29 cellular contexts compared by ENCODE assay signal in genomic region chr11:9992306-9992705, GRCh38.
"Had no signal": no experiment of that assay in that cellular context is flagged by ENCODE, and none has a peak within 500 bp of the region (broad histone marks: within the 10 kb centered on the region; RNA-seq: fewer than 3 reads in every experiment).

No MANE protein-coding gene starts in this region.

- FAIRE-seq: endometrium, keratinocyte had no signal

- H3K27me3 ChIP-seq: esophagus squamous epithelium, neural progenitor cell, right lobe of liver, stomach, thyroid gland had no signal

- H3K9ac ChIP-seq: neural progenitor cell, parathyroid adenoma had no signal

- H3K27me3 Mint-ChIP-seq: effector memory CD8-positive, alpha-beta T cell; memory B cell; naive B cell; progenitor cell of endocrine pancreas; type B pancreatic cell had no signal

- H3K9me3 ChIP-seq: mucosa of descending colon, right lobe of liver, stomach, thyroid gland had no signal

- H3K4me1 ChIP-seq: esophagus squamous epithelium, neural progenitor cell, parathyroid adenoma, right lobe of liver, stomach, thyroid gland had no signal

- H3K4me3 ChIP-seq: esophagus squamous epithelium, lung, mucosa of descending colon, neural progenitor cell, right lobe of liver, smooth muscle cell, stomach, thyroid gland had no signal

- ATAC-seq: effector memory CD8-positive, alpha-beta T cell; left lobe of liver; mucosa of descending colon; right lobe of liver had no signal

- H3K4me3 Mint-ChIP-seq: effector memory CD8-positive, alpha-beta T cell; immature natural killer cell; memory B cell; mesothelial cell of epicardium; naive B cell; nephron; neural progenitor cell; type B pancreatic cell had no signal

- H3K27ac ChIP-seq: esophagus squamous epithelium, neural progenitor cell, parathyroid adenoma, right lobe of liver, stomach, thyroid gland had no signal

- DNase-seq: cortex of kidney; effector memory CD8-positive, alpha-beta T cell; erythroblast; esophagus squamous epithelium; foreskin melanocyte; hypothalamus; immature natural killer cell; mucosa of descending colon; naive B cell; right lobe of liver; stimulated activated CD4-positive, alpha-beta T cell treated with anti-CD3 and anti-CD28 coated beads, Interleukin-12 subunit alpha, Interleukin-12 subunit beta, amount 100 ng/mL, for 4 hours; stimulated activated CD4-positive, alpha-beta T cell treated with anti-CD3 and anti-CD28 coated beads, Interleukin-1b, Interleukin-23, amount 100 ng/mL, for 48 hours; stimulated activated CD4-positive, alpha-beta T cell treated with anti-CD3 and anti-CD28 coated beads, Interleukin-4, amount 100 ng/mL, for 1 hour; stimulated activated CD8-positive, alpha-beta memory T cell treated with anti-CD3 and anti-CD28 coated beads, Interleukin-4, amount 100 ng/mL, for 48 hours; stimulated activated naive CD4-positive, alpha-beta T cell; stomach; thyroid gland had no signal

- H3K36me3 ChIP-seq: thyroid gland had no signal

- H3K27ac Mint-ChIP-seq: effector memory CD8-positive, alpha-beta T cell; immature natural killer cell; memory B cell; mesothelial cell of epicardium; nephron; neural progenitor cell; progenitor cell of endocrine pancreas; type B pancreatic cell had no signal

- H3K4me1 Mint-ChIP-seq: immature natural killer cell, mesothelial cell of epicardium, nephron, neural progenitor cell had no signal

- H3K9me3 Mint-ChIP-seq: effector memory CD8-positive, alpha-beta T cell; immature natural killer cell; memory B cell; naive B cell; neural progenitor cell; type B pancreatic cell had no signal
